In genomic region chr2:210003394-210003793, GRCh38 we compare ENCODE assay signal across 8 cellular contexts. TPM values are rescaled to one million over a fixed set of nuclear protein-coding genes. Genes with fewer than 3 reads are reported as not detected.
DNase-seq lines count a peak whose midpoint lies in the region; ATAC-seq lines count a peak whose summit lies in the region.

No MANE protein-coding gene starts in this region.

- no peak overlapping the region for H3K27ac ChIP-seq in iPS-20b (ENCODE audit: low read length)
- no peak overlapping the region for H3K27ac ChIP-seq in thymus (ENCODE audit: low read depth)

- H3K4me1 Mint-ChIP-seq in activated T-cell treated with anti-CD3 and anti-CD28 coated beads, Interleukin-2, amount 50 U/mL, for 24 hours (ENCODE audit: low read depth), result peaks cover 70% of the 10 kb centered on the region
- peaks cover 57% of the 10 kb centered on the region for H3K4me1 Mint-ChIP-seq in activated CD8-positive, alpha-beta T cell treated with anti-CD3 and anti-CD28 coated beads, Interleukin-2, amount 10 ng/mL, durations not matched to agents 7 days and 5 days (ENCODE audit: low read depth)

- no peak for DNase-seq in activated T-cell treated with anti-CD3 and anti-CD28 coated beads, Interleukin-2, amount 50 U/mL, for 24 hours
- DNase-seq in activated T-cell treated with anti-CD3 and anti-CD28 coated beads for 4 hours, result no peak
- no peak for DNase-seq in activated CD8-positive, alpha-beta T cell treated with anti-CD3 and anti-CD28 coated beads, Interleukin-2, amount 10 ng/mL, durations not matched to agents 7 days and 5 days
- DNase-seq in NCI-H446 (lab: John Stamatoyannopoulos, UW), result no peak

- POLR2A ChIA-PET in activated CD8-positive, alpha-beta T cell treated with anti-CD3 and anti-CD28 coated beads, Interleukin-2, amount 10 ng/mL, durations not matched to agents 7 days and 5 days (lab: Charles Lee), result interaction anchor here (1.0 kb wide), 1 partner anchor 9 kb away, joined by 4 read pairs; no protein-coding TSS in a partner anchor

- ATAC-seq in activated CD8-positive, alpha-beta T cell treated with anti-CD3 and anti-CD28 coated beads, Interleukin-2, amount 10 ng/mL, durations not matched to agents 7 days and 5 days, result no peak
- ATAC-seq in HG02884 (IDR thresholded peaks at IDR 0.05; ENCODE audit: unreplicated experiment), result no peak
- ATAC-seq in HG02870 (IDR thresholded peaks at IDR 0.05; ENCODE audit: unreplicated experiment), result no peak

- H3K27me3 Mint-ChIP-seq in activated T-cell treated with anti-CD3 and anti-CD28 coated beads, Interleukin-2, amount 50 U/mL, for 24 hours, result no peaks in the 10 kb centered on the region
- H3K27me3 Mint-ChIP-seq in activated CD8-positive, alpha-beta T cell treated with anti-CD3 and anti-CD28 coated beads, Interleukin-2, amount 10 ng/mL, durations not matched to agents 7 days and 5 days (ENCODE audit: low read depth), result no peaks in the 10 kb centered on the region

- peaks cover 59% of the 10 kb centered on the region for H3K36me3 Mint-ChIP-seq in activated T-cell treated with anti-CD3 and anti-CD28 coated beads, Interleukin-2, amount 50 U/mL, for 24 hours (ENCODE audit: low read depth)
- H3K36me3 Mint-ChIP-seq in activated CD8-positive, alpha-beta T cell treated with anti-CD3 and anti-CD28 coated beads, Interleukin-2, amount 10 ng/mL, durations not matched to agents 7 days and 5 days (ENCODE audit: low read depth), result peaks cover 42% of the 10 kb centered on the region

- H3K9me3 ChIP-seq in iPS-20b (ENCODE audit: insufficient read depth, low read depth, low read length), result no peaks in the 10 kb centered on the region
- no peaks in the 10 kb centered on the region for H3K9me3 ChIP-seq in thymus (ENCODE audit: control insufficient read depth)

- H3K4me3 ChIP-seq in iPS-20b (ENCODE audit: low read length) (peak overlapping the region; percentile 93), thymus (ENCODE audit: low read length) (peak overlapping the region; percentile 86)

- peak overlapping the region; percentile 94 for H3K27ac Mint-ChIP-seq in activated T-cell treated with anti-CD3 and anti-CD28 coated beads, Interleukin-2, amount 50 U/mL, for 24 hours
- peak overlapping the region; percentile 89 for H3K27ac Mint-ChIP-seq in activated CD8-positive, alpha-beta T cell treated with anti-CD3 and anti-CD28 coated beads, Interleukin-2, amount 10 ng/mL, durations not matched to agents 7 days and 5 days

- 15% methylated on average over 1 of the region's 1 CpG for WGBS in thymus

- no peaks in the 10 kb centered on the region for H3K27me3 ChIP-seq in iPS-20b (ENCODE audit: insufficient read depth, low read length)
- no peaks in the 10 kb centered on the region for H3K27me3 ChIP-seq in thymus (ENCODE audit: control insufficient read depth, insufficient read depth)

- H3K36me3 ChIP-seq in iPS-20b (ENCODE audit: insufficient read depth, low read depth, low read length), result peaks cover 37% of the 10 kb centered on the region
- no peaks in the 10 kb centered on the region for H3K36me3 ChIP-seq in thymus (ENCODE audit: control insufficient read depth, insufficient read depth)

- H3K9ac ChIP-seq in iPS-20b (ENCODE audit: low read depth, low read length), result peak overlapping the region; percentile 97

- H3K4me3 Mint-ChIP-seq in activated T-cell treated with anti-CD3 and anti-CD28 coated beads, Interleukin-2, amount 50 U/mL, for 24 hours, result peak overlapping the region; percentile 97
- H3K4me3 Mint-ChIP-seq in activated CD8-positive, alpha-beta T cell treated with anti-CD3 and anti-CD28 coated beads, Interleukin-2, amount 10 ng/mL, durations not matched to agents 7 days and 5 days, result peak overlapping the region; percentile 93

- peaks cover 16% of the 10 kb centered on the region for H3K4me1 ChIP-seq in iPS-20b (ENCODE audit: insufficient read depth, low read length)
- H3K4me1 ChIP-seq in thymus (ENCODE audit: control insufficient read depth, insufficient read depth, low read length), result peaks cover 15% of the 10 kb centered on the region

- CTCF ChIA-PET in activated CD8-positive, alpha-beta T cell treated with anti-CD3 and anti-CD28 coated beads, Interleukin-2, amount 10 ng/mL, durations not matched to agents 7 days and 5 days (lab: Charles Lee), result interaction anchor here (0.8 to 1.7 kb wide), 2 partner anchors 11 to 42 kb away, joined by 3 to 4 read pairs; no protein-coding TSS in a partner anchor

- no peaks in the 10 kb centered on the region for H3K9me3 Mint-ChIP-seq in activated T-cell treated with anti-CD3 and anti-CD28 coated beads, Interleukin-2, amount 50 U/mL, for 24 hours
- no peaks in the 10 kb centered on the region for H3K9me3 Mint-ChIP-seq in activated CD8-positive, alpha-beta T cell treated with anti-CD3 and anti-CD28 coated beads, Interleukin-2, amount 10 ng/mL, durations not matched to agents 7 days and 5 days (ENCODE audit: insufficient read depth)

RNA-seq across cellular contexts. Expression of gene RPE, which starts 1.0 kb away (rescaled TPM):
- 10 to 100 TPM; 48.2 to 49.9 TPM for total RNA-seq in activated CD8-positive, alpha-beta T cell treated with anti-CD3 and anti-CD28 coated beads, Interleukin-2, amount 10 ng/mL, durations not matched to agents 7 days and 5 days
- polyA plus RNA-seq in thymus, result 22.2 TPM
